In the genomic region with DNA sequence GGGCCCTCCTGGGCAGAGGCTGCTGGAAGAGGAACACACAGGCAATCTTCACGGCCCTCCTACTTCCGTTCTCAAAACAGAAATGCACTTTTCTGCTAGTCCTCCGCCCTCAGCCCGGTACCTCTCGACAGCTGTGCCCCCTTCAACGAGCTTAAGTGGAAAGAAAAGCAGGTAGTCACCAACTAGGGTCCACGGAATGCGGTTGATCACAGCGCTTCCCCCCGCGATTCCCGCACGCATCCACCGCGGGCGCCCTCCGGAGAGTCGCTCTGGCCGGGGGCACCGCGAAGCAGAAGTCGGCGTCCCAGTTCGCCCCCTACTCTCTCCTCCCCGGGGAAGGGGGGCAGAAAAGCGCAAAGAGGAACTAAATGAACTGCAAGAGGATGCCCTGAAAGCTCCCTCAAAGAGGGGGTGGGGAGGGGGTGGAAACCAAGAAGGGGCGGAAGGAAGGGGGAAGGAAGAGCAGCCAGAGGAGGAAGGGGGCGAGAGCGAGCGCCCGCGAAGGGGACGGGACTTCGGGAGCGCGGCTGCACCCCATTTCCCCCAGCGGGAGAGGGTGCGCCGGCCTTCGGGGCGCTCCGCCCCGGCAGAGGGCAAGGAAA, we compare ENCODE assay signal across 1 cellular context.
TF ChIP-seq lines count a peak whose summit lies in the region.

No MANE protein-coding gene starts in this region.

TF ChIP-seq in K562, 482 proteins besides CTCF, POLR2A, EP300 and RAD21 (continued from another document and continues in another):
- TF ChIP-seq, protein P1, sequence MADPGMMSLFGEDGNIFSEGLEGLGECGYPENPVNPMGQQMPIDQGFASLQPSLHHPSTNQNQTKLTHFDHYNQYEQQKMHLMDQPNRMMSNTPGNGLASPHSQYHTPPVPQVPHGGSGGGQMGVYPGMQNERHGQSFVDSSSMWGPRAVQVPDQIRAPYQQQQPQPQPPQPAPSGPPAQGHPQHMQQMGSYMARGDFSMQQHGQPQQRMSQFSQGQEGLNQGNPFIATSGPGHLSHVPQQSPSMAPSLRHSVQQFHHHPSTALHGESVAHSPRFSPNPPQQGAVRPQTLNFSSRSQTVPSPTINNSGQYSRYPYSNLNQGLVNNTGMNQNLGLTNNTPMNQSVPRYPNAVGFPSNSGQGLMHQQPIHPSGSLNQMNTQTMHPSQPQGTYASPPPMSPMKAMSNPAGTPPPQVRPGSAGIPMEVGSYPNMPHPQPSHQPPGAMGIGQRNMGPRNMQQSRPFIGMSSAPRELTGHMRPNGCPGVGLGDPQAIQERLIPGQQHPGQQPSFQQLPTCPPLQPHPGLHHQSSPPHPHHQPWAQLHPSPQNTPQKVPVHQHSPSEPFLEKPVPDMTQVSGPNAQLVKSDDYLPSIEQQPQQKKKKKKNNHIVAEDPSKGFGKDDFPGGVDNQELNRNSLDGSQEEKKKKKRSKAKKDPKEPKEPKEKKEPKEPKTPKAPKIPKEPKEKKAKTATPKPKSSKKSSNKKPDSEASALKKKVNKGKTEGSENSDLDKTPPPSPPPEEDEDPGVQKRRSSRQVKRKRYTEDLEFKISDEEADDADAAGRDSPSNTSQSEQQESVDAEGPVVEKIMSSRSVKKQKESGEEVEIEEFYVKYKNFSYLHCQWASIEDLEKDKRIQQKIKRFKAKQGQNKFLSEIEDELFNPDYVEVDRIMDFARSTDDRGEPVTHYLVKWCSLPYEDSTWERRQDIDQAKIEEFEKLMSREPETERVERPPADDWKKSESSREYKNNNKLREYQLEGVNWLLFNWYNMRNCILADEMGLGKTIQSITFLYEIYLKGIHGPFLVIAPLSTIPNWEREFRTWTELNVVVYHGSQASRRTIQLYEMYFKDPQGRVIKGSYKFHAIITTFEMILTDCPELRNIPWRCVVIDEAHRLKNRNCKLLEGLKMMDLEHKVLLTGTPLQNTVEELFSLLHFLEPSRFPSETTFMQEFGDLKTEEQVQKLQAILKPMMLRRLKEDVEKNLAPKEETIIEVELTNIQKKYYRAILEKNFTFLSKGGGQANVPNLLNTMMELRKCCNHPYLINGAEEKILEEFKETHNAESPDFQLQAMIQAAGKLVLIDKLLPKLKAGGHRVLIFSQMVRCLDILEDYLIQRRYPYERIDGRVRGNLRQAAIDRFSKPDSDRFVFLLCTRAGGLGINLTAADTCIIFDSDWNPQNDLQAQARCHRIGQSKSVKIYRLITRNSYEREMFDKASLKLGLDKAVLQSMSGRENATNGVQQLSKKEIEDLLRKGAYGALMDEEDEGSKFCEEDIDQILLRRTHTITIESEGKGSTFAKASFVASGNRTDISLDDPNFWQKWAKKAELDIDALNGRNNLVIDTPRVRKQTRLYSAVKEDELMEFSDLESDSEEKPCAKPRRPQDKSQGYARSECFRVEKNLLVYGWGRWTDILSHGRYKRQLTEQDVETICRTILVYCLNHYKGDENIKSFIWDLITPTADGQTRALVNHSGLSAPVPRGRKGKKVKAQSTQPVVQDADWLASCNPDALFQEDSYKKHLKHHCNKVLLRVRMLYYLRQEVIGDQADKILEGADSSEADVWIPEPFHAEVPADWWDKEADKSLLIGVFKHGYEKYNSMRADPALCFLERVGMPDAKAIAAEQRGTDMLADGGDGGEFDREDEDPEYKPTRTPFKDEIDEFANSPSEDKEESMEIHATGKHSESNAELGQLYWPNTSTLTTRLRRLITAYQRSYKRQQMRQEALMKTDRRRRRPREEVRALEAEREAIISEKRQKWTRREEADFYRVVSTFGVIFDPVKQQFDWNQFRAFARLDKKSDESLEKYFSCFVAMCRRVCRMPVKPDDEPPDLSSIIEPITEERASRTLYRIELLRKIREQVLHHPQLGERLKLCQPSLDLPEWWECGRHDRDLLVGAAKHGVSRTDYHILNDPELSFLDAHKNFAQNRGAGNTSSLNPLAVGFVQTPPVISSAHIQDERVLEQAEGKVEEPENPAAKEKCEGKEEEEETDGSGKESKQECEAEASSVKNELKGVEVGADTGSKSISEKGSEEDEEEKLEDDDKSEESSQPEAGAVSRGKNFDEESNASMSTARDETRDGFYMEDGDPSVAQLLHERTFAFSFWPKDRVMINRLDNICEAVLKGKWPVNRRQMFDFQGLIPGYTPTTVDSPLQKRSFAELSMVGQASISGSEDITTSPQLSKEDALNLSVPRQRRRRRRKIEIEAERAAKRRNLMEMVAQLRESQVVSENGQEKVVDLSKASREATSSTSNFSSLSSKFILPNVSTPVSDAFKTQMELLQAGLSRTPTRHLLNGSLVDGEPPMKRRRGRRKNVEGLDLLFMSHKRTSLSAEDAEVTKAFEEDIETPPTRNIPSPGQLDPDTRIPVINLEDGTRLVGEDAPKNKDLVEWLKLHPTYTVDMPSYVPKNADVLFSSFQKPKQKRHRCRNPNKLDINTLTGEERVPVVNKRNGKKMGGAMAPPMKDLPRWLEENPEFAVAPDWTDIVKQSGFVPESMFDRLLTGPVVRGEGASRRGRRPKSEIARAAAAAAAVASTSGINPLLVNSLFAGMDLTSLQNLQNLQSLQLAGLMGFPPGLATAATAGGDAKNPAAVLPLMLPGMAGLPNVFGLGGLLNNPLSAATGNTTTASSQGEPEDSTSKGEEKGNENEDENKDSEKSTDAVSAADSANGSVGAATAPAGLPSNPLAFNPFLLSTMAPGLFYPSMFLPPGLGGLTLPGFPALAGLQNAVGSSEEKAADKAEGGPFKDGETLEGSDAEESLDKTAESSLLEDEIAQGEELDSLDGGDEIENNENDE (IDR thresholded peaks at IDR 0.05; ENCODE audit: low read depth, low read length), result no peak
- TF ChIP-seq, protein P2, sequence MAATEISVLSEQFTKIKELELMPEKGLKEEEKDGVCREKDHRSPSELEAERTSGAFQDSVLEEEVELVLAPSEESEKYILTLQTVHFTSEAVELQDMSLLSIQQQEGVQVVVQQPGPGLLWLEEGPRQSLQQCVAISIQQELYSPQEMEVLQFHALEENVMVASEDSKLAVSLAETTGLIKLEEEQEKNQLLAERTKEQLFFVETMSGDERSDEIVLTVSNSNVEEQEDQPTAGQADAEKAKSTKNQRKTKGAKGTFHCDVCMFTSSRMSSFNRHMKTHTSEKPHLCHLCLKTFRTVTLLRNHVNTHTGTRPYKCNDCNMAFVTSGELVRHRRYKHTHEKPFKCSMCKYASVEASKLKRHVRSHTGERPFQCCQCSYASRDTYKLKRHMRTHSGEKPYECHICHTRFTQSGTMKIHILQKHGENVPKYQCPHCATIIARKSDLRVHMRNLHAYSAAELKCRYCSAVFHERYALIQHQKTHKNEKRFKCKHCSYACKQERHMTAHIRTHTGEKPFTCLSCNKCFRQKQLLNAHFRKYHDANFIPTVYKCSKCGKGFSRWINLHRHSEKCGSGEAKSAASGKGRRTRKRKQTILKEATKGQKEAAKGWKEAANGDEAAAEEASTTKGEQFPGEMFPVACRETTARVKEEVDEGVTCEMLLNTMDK (IDR thresholded peaks at IDR 0.05; ENCODE audit: borderline replicate concordance, insufficient read depth, low read depth, low read length, poor library complexity, severe bottlenecking), result no peak
- no peak for TF ChIP-seq GATA2 (CRISPR knock-in tag; IDR thresholded peaks at IDR 0.05)
- no peak for TF ChIP-seq ZNF695 (CRISPR knock-in tag; IDR thresholded peaks at IDR 0.05)
- no peak for TF ChIP-seq ELF4 (CRISPR knock-in tag; IDR thresholded peaks at IDR 0.05)
- no peak for TF ChIP-seq IFI16 (CRISPR knock-in tag; IDR thresholded peaks at IDR 0.05)
- TF ChIP-seq PCBP2 (IDR thresholded peaks at IDR 0.05; ENCODE audit: low read depth, low read length, poor library complexity, severe bottlenecking), result no peak
- TF ChIP-seq EGR1 (conservative IDR thresholded peaks at IDR 0.05), result peak; percentile 50
- TF ChIP-seq ZNF121 (CRISPR knock-in tag; conservative IDR thresholded peaks at IDR 0.05), result no peak
- peak; percentile 10; the same call in 1 of the 2 replicates for TF ChIP-seq CTBP1 (IDR thresholded peaks at IDR 0.05; ENCODE audit: borderline replicate concordance)
- no peak for TF ChIP-seq ASH1L (IDR thresholded peaks at IDR 0.05; ENCODE audit: borderline replicate concordance, low read depth, partially characterized antibody)
- TF ChIP-seq, protein P3, sequence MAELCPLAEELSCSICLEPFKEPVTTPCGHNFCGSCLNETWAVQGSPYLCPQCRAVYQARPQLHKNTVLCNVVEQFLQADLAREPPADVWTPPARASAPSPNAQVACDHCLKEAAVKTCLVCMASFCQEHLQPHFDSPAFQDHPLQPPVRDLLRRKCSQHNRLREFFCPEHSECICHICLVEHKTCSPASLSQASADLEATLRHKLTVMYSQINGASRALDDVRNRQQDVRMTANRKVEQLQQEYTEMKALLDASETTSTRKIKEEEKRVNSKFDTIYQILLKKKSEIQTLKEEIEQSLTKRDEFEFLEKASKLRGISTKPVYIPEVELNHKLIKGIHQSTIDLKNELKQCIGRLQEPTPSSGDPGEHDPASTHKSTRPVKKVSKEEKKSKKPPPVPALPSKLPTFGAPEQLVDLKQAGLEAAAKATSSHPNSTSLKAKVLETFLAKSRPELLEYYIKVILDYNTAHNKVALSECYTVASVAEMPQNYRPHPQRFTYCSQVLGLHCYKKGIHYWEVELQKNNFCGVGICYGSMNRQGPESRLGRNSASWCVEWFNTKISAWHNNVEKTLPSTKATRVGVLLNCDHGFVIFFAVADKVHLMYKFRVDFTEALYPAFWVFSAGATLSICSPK (IDR thresholded peaks at IDR 0.05; ENCODE audit: borderline replicate concordance), result no peak
- TF ChIP-seq, protein P4, sequence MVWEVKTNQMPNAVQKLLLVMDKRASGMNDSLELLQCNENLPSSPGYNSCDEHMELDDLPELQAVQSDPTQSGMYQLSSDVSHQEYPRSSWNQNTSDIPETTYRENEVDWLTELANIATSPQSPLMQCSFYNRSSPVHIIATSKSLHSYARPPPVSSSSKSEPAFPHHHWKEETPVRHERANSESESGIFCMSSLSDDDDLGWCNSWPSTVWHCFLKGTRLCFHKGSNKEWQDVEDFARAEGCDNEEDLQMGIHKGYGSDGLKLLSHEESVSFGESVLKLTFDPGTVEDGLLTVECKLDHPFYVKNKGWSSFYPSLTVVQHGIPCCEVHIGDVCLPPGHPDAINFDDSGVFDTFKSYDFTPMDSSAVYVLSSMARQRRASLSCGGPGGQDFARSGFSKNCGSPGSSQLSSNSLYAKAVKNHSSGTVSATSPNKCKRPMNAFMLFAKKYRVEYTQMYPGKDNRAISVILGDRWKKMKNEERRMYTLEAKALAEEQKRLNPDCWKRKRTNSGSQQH (CRISPR knock-in tag; IDR thresholded peaks at IDR 0.05), result no peak
- no peak for TF ChIP-seq HNRNPUL1 (IDR thresholded peaks at IDR 0.05; ENCODE audit: low read length)
- TF ChIP-seq, protein P5, sequence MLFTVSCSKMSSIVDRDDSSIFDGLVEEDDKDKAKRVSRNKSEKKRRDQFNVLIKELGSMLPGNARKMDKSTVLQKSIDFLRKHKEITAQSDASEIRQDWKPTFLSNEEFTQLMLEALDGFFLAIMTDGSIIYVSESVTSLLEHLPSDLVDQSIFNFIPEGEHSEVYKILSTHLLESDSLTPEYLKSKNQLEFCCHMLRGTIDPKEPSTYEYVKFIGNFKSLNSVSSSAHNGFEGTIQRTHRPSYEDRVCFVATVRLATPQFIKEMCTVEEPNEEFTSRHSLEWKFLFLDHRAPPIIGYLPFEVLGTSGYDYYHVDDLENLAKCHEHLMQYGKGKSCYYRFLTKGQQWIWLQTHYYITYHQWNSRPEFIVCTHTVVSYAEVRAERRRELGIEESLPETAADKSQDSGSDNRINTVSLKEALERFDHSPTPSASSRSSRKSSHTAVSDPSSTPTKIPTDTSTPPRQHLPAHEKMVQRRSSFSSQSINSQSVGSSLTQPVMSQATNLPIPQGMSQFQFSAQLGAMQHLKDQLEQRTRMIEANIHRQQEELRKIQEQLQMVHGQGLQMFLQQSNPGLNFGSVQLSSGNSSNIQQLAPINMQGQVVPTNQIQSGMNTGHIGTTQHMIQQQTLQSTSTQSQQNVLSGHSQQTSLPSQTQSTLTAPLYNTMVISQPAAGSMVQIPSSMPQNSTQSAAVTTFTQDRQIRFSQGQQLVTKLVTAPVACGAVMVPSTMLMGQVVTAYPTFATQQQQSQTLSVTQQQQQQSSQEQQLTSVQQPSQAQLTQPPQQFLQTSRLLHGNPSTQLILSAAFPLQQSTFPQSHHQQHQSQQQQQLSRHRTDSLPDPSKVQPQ (CRISPR knock-in tag; IDR thresholded peaks at IDR 0.05; ENCODE audit: borderline replicate concordance), result no peak
- TF ChIP-seq E2F3 (CRISPR knock-in tag; IDR thresholded peaks at IDR 0.05), result no peak
- TF ChIP-seq, protein P6, sequence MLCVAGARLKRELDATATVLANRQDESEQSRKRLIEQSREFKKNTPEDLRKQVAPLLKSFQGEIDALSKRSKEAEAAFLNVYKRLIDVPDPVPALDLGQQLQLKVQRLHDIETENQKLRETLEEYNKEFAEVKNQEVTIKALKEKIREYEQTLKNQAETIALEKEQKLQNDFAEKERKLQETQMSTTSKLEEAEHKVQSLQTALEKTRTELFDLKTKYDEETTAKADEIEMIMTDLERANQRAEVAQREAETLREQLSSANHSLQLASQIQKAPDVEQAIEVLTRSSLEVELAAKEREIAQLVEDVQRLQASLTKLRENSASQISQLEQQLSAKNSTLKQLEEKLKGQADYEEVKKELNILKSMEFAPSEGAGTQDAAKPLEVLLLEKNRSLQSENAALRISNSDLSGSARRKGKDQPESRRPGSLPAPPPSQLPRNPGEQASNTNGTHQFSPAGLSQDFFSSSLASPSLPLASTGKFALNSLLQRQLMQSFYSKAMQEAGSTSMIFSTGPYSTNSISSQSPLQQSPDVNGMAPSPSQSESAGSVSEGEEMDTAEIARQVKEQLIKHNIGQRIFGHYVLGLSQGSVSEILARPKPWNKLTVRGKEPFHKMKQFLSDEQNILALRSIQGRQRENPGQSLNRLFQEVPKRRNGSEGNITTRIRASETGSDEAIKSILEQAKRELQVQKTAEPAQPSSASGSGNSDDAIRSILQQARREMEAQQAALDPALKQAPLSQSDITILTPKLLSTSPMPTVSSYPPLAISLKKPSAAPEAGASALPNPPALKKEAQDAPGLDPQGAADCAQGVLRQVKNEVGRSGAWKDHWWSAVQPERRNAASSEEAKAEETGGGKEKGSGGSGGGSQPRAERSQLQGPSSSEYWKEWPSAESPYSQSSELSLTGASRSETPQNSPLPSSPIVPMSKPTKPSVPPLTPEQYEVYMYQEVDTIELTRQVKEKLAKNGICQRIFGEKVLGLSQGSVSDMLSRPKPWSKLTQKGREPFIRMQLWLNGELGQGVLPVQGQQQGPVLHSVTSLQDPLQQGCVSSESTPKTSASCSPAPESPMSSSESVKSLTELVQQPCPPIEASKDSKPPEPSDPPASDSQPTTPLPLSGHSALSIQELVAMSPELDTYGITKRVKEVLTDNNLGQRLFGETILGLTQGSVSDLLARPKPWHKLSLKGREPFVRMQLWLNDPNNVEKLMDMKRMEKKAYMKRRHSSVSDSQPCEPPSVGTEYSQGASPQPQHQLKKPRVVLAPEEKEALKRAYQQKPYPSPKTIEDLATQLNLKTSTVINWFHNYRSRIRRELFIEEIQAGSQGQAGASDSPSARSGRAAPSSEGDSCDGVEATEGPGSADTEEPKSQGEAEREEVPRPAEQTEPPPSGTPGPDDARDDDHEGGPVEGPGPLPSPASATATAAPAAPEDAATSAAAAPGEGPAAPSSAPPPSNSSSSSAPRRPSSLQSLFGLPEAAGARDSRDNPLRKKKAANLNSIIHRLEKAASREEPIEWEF (CRISPR knock-in tag; IDR thresholded peaks at IDR 0.05), result no peak
- TF ChIP-seq ATF1 (CRISPR knock-in tag; IDR thresholded peaks at IDR 0.05), result no peak
- no peak for TF ChIP-seq ATF1 (tag; IDR thresholded peaks at IDR 0.05)
- TF ChIP-seq, protein P7, sequence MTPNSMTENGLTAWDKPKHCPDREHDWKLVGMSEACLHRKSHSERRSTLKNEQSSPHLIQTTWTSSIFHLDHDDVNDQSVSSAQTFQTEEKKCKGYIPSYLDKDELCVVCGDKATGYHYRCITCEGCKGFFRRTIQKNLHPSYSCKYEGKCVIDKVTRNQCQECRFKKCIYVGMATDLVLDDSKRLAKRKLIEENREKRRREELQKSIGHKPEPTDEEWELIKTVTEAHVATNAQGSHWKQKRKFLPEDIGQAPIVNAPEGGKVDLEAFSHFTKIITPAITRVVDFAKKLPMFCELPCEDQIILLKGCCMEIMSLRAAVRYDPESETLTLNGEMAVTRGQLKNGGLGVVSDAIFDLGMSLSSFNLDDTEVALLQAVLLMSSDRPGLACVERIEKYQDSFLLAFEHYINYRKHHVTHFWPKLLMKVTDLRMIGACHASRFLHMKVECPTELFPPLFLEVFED (CRISPR knock-in tag; conservative IDR thresholded peaks at IDR 0.05), result no peak
- no peak for TF ChIP-seq KAT8 (IDR thresholded peaks at IDR 0.05; ENCODE audit: low read depth)
